19 cellular contexts compared by ENCODE assay signal in the genomic region with DNA sequence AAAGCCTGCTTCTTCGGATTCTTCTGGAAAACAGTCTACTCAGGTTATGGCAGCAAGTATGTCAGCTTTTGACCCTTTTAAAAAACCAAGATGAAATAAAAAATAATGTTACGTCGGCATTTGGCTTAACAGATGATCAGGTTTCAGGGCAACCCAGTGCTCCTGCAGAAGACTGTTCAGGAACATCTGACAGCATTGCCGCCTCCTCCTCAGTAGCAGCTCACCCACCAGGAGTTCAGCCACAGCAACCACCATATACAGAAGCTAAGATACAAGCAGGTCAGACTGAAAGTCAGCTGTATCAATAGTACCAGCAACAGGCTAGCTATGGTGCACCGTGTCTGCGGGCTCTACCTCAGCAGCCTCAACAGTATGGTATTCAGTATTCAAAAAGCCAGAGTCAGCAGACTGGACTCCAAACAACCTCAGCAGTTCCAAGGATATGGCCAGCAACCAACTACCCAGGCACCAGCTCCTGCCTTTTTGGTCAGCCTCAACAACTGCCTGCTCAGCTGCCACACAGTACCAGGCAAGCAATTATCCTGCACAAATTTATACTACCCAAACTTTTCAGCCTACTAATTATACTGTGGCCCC. TPM values are rescaled to one million over a fixed set of nuclear protein-coding genes. Genes with fewer than 3 reads are reported as not detected.
DNase-seq lines count a peak whose midpoint lies in the region; ATAC-seq and TF ChIP-seq lines count a peak whose summit lies in the region.
"Had no signal": no experiment of that assay in that cellular context is flagged by ENCODE, and none has a peak within 500 bp of the region (broad histone marks: within the 10 kb centered on the region; RNA-seq: fewer than 3 reads in every experiment).

No MANE protein-coding gene starts in this region.

- no peak overlapping the region for H3K4me3 ChIP-seq in ACC112 (ENCODE audit: low read depth, low read length)
- no peak overlapping the region for H3K4me3 ChIP-seq in trophoblast cell (ENCODE audit: low read depth, low read length)
- H3K4me3 ChIP-seq in neural progenitor cell = no peak overlapping the region
- H3K4me3 ChIP-seq: K562, MG63, Peyer's patch had no signal

- H3K27me3 ChIP-seq in ACC112 (ENCODE audit: insufficient read depth, low read length) (no peaks in the 10 kb centered on the region), trophoblast cell (ENCODE audit: insufficient read depth, low read length) (no peaks in the 10 kb centered on the region), neural progenitor cell (no peaks in the 10 kb centered on the region)
- H3K27me3 ChIP-seq: MG63, Peyer's patch had no signal

- no peak overlapping the region for H4K12ac ChIP-seq in trophoblast cell (ENCODE audit: low read depth, low read length)

- H2AFZ ChIP-seq in ACC112 (ENCODE audit: low read length, unreplicated experiment) (no peak overlapping the region), trophoblast cell (ENCODE audit: insufficient read depth, low read length, poor library complexity) (no peak overlapping the region), neural progenitor cell (replicated peaks) (no peak overlapping the region)

- H2AK5ac ChIP-seq in trophoblast cell (ENCODE audit: low read length) = no peak overlapping the region

- no peak overlapping the region for H3K14ac ChIP-seq in trophoblast cell (ENCODE audit: low read length)

- no peak overlapping the region for H2BK5ac ChIP-seq in trophoblast cell (ENCODE audit: low read depth, low read length, poor library complexity)

- H3K36me3 ChIP-seq in ACC112 (ENCODE audit: insufficient read depth, low read length) (no peaks in the 10 kb centered on the region), trophoblast cell (ENCODE audit: control insufficient read depth in 1 of 2, insufficient read depth in 2 of 2, low read length in 2 of 2) (no peaks in the 10 kb centered on the region), neural progenitor cell (no peaks in the 10 kb centered on the region)
- H3K36me3 ChIP-seq: MG63 had no signal

- H4K91ac ChIP-seq in trophoblast cell (ENCODE audit: low read depth, low read length) = no peak overlapping the region

- no peak overlapping the region for H2BK120ac ChIP-seq in trophoblast cell (ENCODE audit: insufficient read depth, low read length, poor library complexity)

- no peak for DNase-seq in activated T-cell treated with anti-CD3 and anti-CD28 coated beads, Interleukin-2, amount 50 U/mL, for 72 hours
- no peak for DNase-seq in activated T-cell treated with anti-CD3 and anti-CD28 coated beads, Interleukin-2, amount 50 U/mL, for 48 hours
- DNase-seq in brain pericyte (ENCODE audit: low read depth, low spot score) = peak; percentile 29
- DNase-seq in trophoblast cell = peak; percentile 51 to 65
- no peak for DNase-seq in SKM-1 treated with dmso at 0.1 percent for 144 hours (lab: John Stamatoyannopoulos, UW; ENCODE audit: unreplicated experiment)
- DNase-seq in GM19240 (ENCODE audit: insufficient read length, low spot score) = no peak
- DNase-seq in neural progenitor cell (ENCODE audit: low spot score) = no peak
- DNase-seq: 8988T; AML-193; CD8-positive, alpha-beta memory T cell; MG63; NCI-H1417; NCI-H1694 treated with DMSO at 0.1 percent for 48 hours; NCI-H446; NCI-H526; Peyer's patch had no signal

- H3K27me3 Mint-ChIP-seq in activated T-cell treated with anti-CD3 and anti-CD28 coated beads, Interleukin-2, amount 50 U/mL, for 72 hours (ENCODE audit: low read depth) = no peaks in the 10 kb centered on the region
- no peaks in the 10 kb centered on the region for H3K27me3 Mint-ChIP-seq in neural progenitor cell (ENCODE audit: insufficient read depth, low read depth)
- H3K27me3 Mint-ChIP-seq: CD8-positive, alpha-beta memory T cell had no signal

- no peaks in the 10 kb centered on the region for H3K79me2 ChIP-seq in ACC112 (ENCODE audit: control insufficient read depth, insufficient read depth, low read length, unreplicated experiment)
- H3K79me2 ChIP-seq in trophoblast cell (ENCODE audit: control insufficient read depth, insufficient read depth, low read length, poor library complexity) = no peaks in the 10 kb centered on the region
- H3K79me2 ChIP-seq in neural progenitor cell (ENCODE audit: low read depth) = no peaks in the 10 kb centered on the region

- H3K23ac ChIP-seq in trophoblast cell (ENCODE audit: low read length) = no peak overlapping the region

- no peak overlapping the region for H3K4me3 Mint-ChIP-seq in activated T-cell treated with anti-CD3 and anti-CD28 coated beads, Interleukin-2, amount 50 U/mL, for 72 hours
- H3K4me3 Mint-ChIP-seq in neural progenitor cell = no peak overlapping the region
- H3K4me3 Mint-ChIP-seq: CD8-positive, alpha-beta memory T cell had no signal

- H3K9ac ChIP-seq in trophoblast cell (ENCODE audit: low read length) (no peak overlapping the region), neural progenitor cell (no peak overlapping the region)

- H3K4me2 ChIP-seq in trophoblast cell (ENCODE audit: low read length) (no peak overlapping the region), neural progenitor cell (no peak overlapping the region)

- H3K9me3 Mint-ChIP-seq in activated T-cell treated with anti-CD3 and anti-CD28 coated beads, Interleukin-2, amount 50 U/mL, for 72 hours = no peaks in the 10 kb centered on the region
- no peaks in the 10 kb centered on the region for H3K9me3 Mint-ChIP-seq in neural progenitor cell
- H3K9me3 Mint-ChIP-seq: CD8-positive, alpha-beta memory T cell had no signal

- no peak for ATAC-seq in activated T-cell treated with anti-CD3 and anti-CD28 coated beads, Interleukin-2, amount 50 U/mL, for 72 hours (replicated peaks in 1 of 2)
- ATAC-seq: K562 had no signal

- peaks cover 26% of the 10 kb centered on the region for H3K4me1 Mint-ChIP-seq in activated T-cell treated with anti-CD3 and anti-CD28 coated beads, Interleukin-2, amount 50 U/mL, for 72 hours (ENCODE audit: low read depth)
- H3K4me1 Mint-ChIP-seq in neural progenitor cell = no peaks in the 10 kb centered on the region

- peaks cover 22% of the 10 kb centered on the region for H3K4me1 ChIP-seq in ACC112 (ENCODE audit: control insufficient read depth, insufficient read depth, low read length, unreplicated experiment)
- H3K4me1 ChIP-seq in trophoblast cell (ENCODE audit: control insufficient read depth in 1 of 2, insufficient read depth in 2 of 2, low read length in 2 of 2) = no peaks in the 10 kb centered on the region
- no peaks in the 10 kb centered on the region for H3K4me1 ChIP-seq in neural progenitor cell
- H3K4me1 ChIP-seq: Peyer's patch had no signal

- no peaks in the 10 kb centered on the region for H3K79me1 ChIP-seq in trophoblast cell (ENCODE audit: low read length)

- H3K9me3 ChIP-seq in trophoblast cell (ENCODE audit: insufficient read depth, low read depth, low read length) = no peaks in the 10 kb centered on the region
- no peaks in the 10 kb centered on the region for H3K9me3 ChIP-seq in neural progenitor cell (ENCODE audit: low read depth)
- H3K9me3 ChIP-seq: MG63, Peyer's patch had no signal

- H2BK12ac ChIP-seq in trophoblast cell (ENCODE audit: low read length) = no peak overlapping the region

- no peak overlapping the region for H3K4ac ChIP-seq in trophoblast cell (ENCODE audit: low read depth, low read length)

- H3K18ac ChIP-seq in trophoblast cell (ENCODE audit: low read length) = no peak overlapping the region

- no CpG with 5 or more reads among the region's 6 CpGs for WGBS in trophoblast cell (ENCODE audit: extremely low coverage, insufficient coverage, insufficient read length)

- peak overlapping the region; percentile 25 for H3K27ac Mint-ChIP-seq in activated T-cell treated with anti-CD3 and anti-CD28 coated beads, Interleukin-2, amount 50 U/mL, for 72 hours
- no peak overlapping the region for H3K27ac Mint-ChIP-seq in neural progenitor cell
- H3K27ac Mint-ChIP-seq: CD8-positive, alpha-beta memory T cell had no signal

- peaks cover 0 to 9% of the 10 kb centered on the region in 2 donors for H3K36me3 Mint-ChIP-seq in activated T-cell treated with anti-CD3 and anti-CD28 coated beads, Interleukin-2, amount 50 U/mL, for 72 hours (ENCODE audit: insufficient read depth in 2 of 2)
- peaks cover 8% of the 10 kb centered on the region for H3K36me3 Mint-ChIP-seq in neural progenitor cell

- no peaks in the 10 kb centered on the region for H3F3A ChIP-seq in neural progenitor cell (ENCODE audit: low read depth)

- no peak overlapping the region for H4K8ac ChIP-seq in trophoblast cell (ENCODE audit: low read depth, low read length)

- TF ChIP-seq CTCF in neural progenitor cell (IDR thresholded peaks at IDR 0.05) = no peak

- H4K20me1 ChIP-seq in neural progenitor cell (ENCODE audit: low read depth) = no peaks in the 10 kb centered on the region

- H3K27ac ChIP-seq in ACC112 (ENCODE audit: low read depth, low read length) (peak overlapping the region; percentile 37; the same call in 1 of the 2 replicates), trophoblast cell (ENCODE audit: low read depth, low read length) (no peak overlapping the region), neural progenitor cell (no peak overlapping the region)
- H3K27ac ChIP-seq: C4-2B, Peyer's patch had no signal

RNA-seq across cellular contexts. Expression of gene BTBD9, which starts 51.9 kb away (rescaled TPM):
- total RNA-seq in activated T-cell treated with anti-CD3 and anti-CD28 coated beads, Interleukin-2, amount 50 U/mL, for 72 hours = 10 to 100 TPM; 19.8 to 24.9 TPM
- polyA plus RNA-seq in trophoblast cell (2013) = 4.3 and 4.6 TPM in 2 replicates
- total RNA-seq in neural progenitor cell (ENCODE audit: low replicate concordance) = 16.4 and 16.9 TPM in 2 replicates

Comparison
In these comparisons a context has a peak if more than half of its experiments do, and no peak if none do; other contexts are left out.
1. DNase-seq: peak in brain pericyte (single experiment) and trophoblast cell (2 of 2); none in activated T-cell treated with anti-CD3 and anti-CD28 coated beads, Interleukin-2, amount 50 U/mL, for 72 hours (0 of 2), activated T-cell treated with anti-CD3 and anti-CD28 coated beads, Interleukin-2, amount 50 U/mL, for 48 hours (0 of 2), SKM-1 treated with dmso at 0.1 percent for 144 hours (single experiment), GM19240 (single experiment) and neural progenitor cell (single experiment).